In the genomic region with DNA sequence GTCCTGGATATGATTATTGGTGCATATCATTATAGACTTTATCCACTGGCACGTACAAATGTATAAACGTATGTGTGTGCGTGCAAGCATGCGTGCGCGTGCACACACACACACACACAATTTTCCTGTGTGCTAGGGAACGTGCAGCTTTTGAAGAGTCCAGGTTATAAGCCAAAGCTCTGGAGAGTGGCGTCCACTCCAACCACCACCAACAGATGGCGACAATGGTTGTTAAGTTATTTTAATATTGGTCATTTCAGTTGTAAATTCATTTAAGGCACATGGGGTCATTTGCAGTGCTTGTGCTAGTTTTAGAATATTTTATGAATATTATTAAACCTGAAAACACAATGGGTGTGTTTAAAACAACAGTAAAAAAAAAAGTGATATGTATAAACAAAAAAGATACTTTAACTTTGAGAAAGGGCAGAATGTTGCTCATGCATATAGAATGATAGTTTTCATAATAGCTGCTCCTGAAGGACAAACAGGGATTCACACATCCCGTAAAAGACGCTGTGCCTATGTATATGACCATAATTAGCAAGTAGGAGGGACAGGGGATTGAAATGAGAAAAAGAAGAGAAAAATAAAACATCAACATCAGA, we compare ENCODE assay signal across 8 cellular contexts.
A peak's percentile ranks its signal among the peaks of the same experiment; 100 is the strongest.
DNase-seq lines count a peak whose midpoint lies in the region; ATAC-seq and FAIRE-seq lines count a peak whose summit lies in the region.

No MANE protein-coding gene starts in this region.

- FAIRE-seq in HTR-8/SVneo (lab: Jason Lieb, UNC) = no peak

- no peak for ATAC-seq in stimulated activated naive CD8-positive, alpha-beta T cell treated with anti-CD3 and anti-CD28 coated beads, Interleukin-15, Interleukin-2, amounts not matched to agents 100 U/mL and 50 U/mL, for 24 hours

- in situ Hi-C loops in T47D (cut with HindIII; ENCODE audit: low pct_unique_long_range_greater_than_20kb, low sequenced_read_pairs) = no loop called here

- peak; percentile 54 for DNase-seq in NCI-H2196 (lab: John Stamatoyannopoulos, UW; ENCODE audit: unreplicated experiment)
- DNase-seq in NCI-H2196 treated with DMSO at 0.1 percent for 48 hours (lab: John Stamatoyannopoulos, UW; ENCODE audit: unreplicated experiment) = no peak
- peak; percentile 24 for DNase-seq in HTR-8/SVneo (ENCODE audit: insufficient read length, low spot score)
- peak; percentile 48 for DNase-seq in SW480 (ENCODE audit: low spot score)
- DNase-seq in T47D (ENCODE audit: low read depth in 1 of 2, low spot score in 1 of 2) = peak; percentile 2 to 53
- peak; percentile 67 for DNase-seq in left kidney (ENCODE audit: low read depth, low spot score)
- peak; percentile 60 for DNase-seq in stimulated activated naive CD8-positive, alpha-beta T cell treated with anti-CD3 and anti-CD28 coated beads, Interleukin-15, Interleukin-2, amounts not matched to agents 100 U/mL and 50 U/mL, for 24 hours
- no peak for DNase-seq in NCI-H524 treated with DMSO at 0.1 percent for 48 hours (lab: John Stamatoyannopoulos, UW)

Comparison
In these comparisons a context has a peak if more than half of its experiments do, and no peak if none do; other contexts are left out.
1. DNase-seq: peak in NCI-H2196 (single experiment), HTR-8/SVneo (single experiment), SW480 (single experiment), T47D (2 of 2), left kidney (single experiment) and stimulated activated naive CD8-positive, alpha-beta T cell treated with anti-CD3 and anti-CD28 coated beads, Interleukin-15, Interleukin-2, amounts not matched to agents 100 U/mL and 50 U/mL, for 24 hours (single experiment); none in NCI-H2196 treated with DMSO at 0.1 percent for 48 hours (single experiment) and NCI-H524 treated with DMSO at 0.1 percent for 48 hours (single experiment).